In the genomic region with DNA sequence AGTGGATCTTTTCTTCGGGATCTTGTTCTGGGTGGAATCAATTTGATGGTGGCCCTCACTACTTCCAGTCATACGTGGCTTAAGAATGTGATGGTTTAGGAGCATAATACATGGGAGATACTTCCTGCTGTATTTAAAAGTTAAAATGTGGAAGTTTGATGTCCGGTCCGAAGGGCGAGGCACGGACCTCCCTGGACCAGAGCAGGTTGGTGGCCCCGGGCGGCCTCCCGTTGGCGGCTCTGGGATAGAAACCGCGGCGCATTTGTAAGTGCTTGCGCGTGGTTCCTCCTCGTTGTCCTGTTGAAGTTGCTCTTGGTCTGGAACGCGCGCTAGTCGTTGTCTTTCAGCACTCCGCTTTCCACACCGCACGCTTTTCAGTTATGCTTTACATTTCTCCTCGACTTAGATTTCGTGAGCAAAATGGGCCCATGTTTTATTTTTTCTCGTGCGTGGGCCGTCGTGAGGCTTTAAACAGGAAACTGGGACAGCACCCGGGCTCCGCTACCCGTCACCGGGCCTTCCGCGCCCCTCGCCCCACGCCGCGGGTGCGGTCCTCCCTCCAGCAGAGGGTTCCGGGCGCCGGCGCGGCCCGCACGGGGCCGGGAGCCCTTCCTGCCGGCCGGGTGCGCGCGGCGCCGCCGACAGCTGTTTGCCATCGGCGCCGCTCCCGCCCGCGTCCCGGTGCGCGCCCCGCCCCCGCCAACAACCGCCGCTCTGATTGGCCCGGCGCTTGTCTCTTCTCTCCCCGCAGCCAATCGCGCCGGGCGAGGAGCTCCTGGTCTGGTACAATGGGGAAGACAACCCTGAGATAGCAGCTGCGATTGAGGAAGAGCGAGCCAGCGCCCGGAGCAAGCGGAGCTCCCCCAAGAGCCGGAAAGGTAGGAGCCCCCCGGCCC, we compare ENCODE assay signal across 8 cellular contexts. TPM values are rescaled to one million over a fixed set of nuclear protein-coding genes. Genes with fewer than 3 reads are reported as not detected.
DNase-seq lines count a peak whose midpoint lies in the region; ATAC-seq and TF ChIP-seq lines count a peak whose summit lies in the region.

No MANE protein-coding gene starts in this region.

- DNase-seq in BE2C (peak; percentile 92), GM19238 (ENCODE audit: insufficient read length, low spot score) (peak; percentile 97), NCI-H460 (ENCODE audit: extremely low read depth, low read depth) (peak; percentile 90), chondrocyte (ENCODE audit: low spot score) (peak; percentile 98), kidney tubule cell (ENCODE audit: low spot score) (peak; percentile 96)
- DNase-seq in activated CD4-positive, alpha-beta T cell treated with anti-CD3 and anti-CD28 coated beads for 24 hours (ENCODE audit: low read depth in 2 of 2): peak; percentile 86 to 91
- peak; percentile 90 to 91 for DNase-seq in stimulated activated CD4-positive, alpha-beta T cell treated with anti-CD3 and anti-CD28 coated beads, Interleukin-1b, Interleukin-23, amount 100 ng/mL, for 1 hour (ENCODE audit: low read depth in 2 of 2)

- ATAC-seq in HG03439 (IDR thresholded peaks at IDR 0.05; ENCODE audit: unreplicated experiment): peak; percentile 76

- H3K4me3 Mint-ChIP-seq in chondrocyte (ENCODE audit: unreplicated experiment): peak overlapping the region; percentile 78

- TF ChIP-seq CTCF in BE2C (IDR thresholded peaks at IDR 0.05; ENCODE audit: low read depth, low read length) (no peak), chondrocyte (IDR thresholded peaks at IDR 0.05) (peak; percentile 53)

- no peaks in the 10 kb centered on the region for H3K4me1 ChIP-seq in BE2C

- no peaks in the 10 kb centered on the region for H3K9me3 ChIP-seq in BE2C

- no peaks in the 10 kb centered on the region for H3K36me3 ChIP-seq in BE2C

- peaks cover 46% of the 10 kb centered on the region for H3K4me1 Mint-ChIP-seq in chondrocyte (ENCODE audit: low read depth)

- peak overlapping the region; percentile 68 for H3K4me3 ChIP-seq in BE2C (ENCODE audit: low read depth, low read length)

- H3K36me3 Mint-ChIP-seq in chondrocyte (ENCODE audit: low read depth): peaks cover 3% of the 10 kb centered on the region

- no peaks in the 10 kb centered on the region for H3K27me3 Mint-ChIP-seq in chondrocyte (ENCODE audit: low read depth)

- H3K27ac Mint-ChIP-seq in chondrocyte (ENCODE audit: unreplicated experiment): peak overlapping the region; percentile 95

- no peaks in the 10 kb centered on the region for H3K27me3 ChIP-seq in BE2C

- H3K9me3 Mint-ChIP-seq in chondrocyte (ENCODE audit: low read depth): no peaks in the 10 kb centered on the region

RNA-seq across cellular contexts. Expression of gene PRDM2, which starts 48.9 kb away (rescaled TPM):
- 15.2 TPM for polyA plus RNA-seq in BE2C (2012; ENCODE audit: insufficient read depth, insufficient read length, low read depth)
- 7.0 and 7.2 TPM in 2 replicates for total RNA-seq in NCI-H460 (2014; rRNA removed; shearing (Covaris generic))
- polyA plus RNA-seq in NCI-H460 (2014; cell fraction: nucleus; rRNA removed): 9.1 and 10.2 TPM in 2 replicates
- 35.6 to 46.8 TPM (median 36.8 TPM) in 3 replicates for total RNA-seq in chondrocyte

Comparison
In these comparisons a context has a peak if more than half of its experiments do, and no peak if none do; other contexts are left out.
1. Peak in every context shown above with its lines: DNase-seq, ATAC-seq and H3K4me3 ChIP-seq.